11 cellular contexts compared by ENCODE assay signal in genomic region chr12:104486943-104487819, GRCh38. TPM values are rescaled to one million over a fixed set of nuclear protein-coding genes. Genes with fewer than 3 reads are reported as not detected.
DNase-seq lines count a peak whose midpoint lies in the region; ATAC-seq and TF ChIP-seq lines count a peak whose summit lies in the region.
"Had no signal": no experiment of that assay in that cellular context is flagged by ENCODE, and none has a peak within 500 bp of the region (broad histone marks: within the 10 kb centered on the region; RNA-seq: fewer than 3 reads in every experiment).

No MANE protein-coding gene starts in this region.

- no peak for TF ChIP-seq CTCF in thyroid gland (IDR thresholded peaks at IDR 0.05)

- H3K4me1 ChIP-seq in thyroid gland = peaks cover 0 to 11% of the 10 kb centered on the region in 2 donors

- peak; percentile 45 for ATAC-seq in HG02759 (IDR thresholded peaks at IDR 0.05; ENCODE audit: unreplicated experiment)
- no peak for ATAC-seq in activated CD8-positive, alpha-beta T cell treated with anti-CD3 and anti-CD28 coated beads, Interleukin-2, amount 10 ng/mL, durations not matched to agents 7 days and 5 days
- no peak for ATAC-seq in naive thymus-derived CD8-positive, alpha-beta T cell

- POLR2A ChIA-PET in activated CD8-positive, alpha-beta T cell treated with anti-CD3 and anti-CD28 coated beads, Interleukin-2, amount 10 ng/mL, durations not matched to agents 7 days and 5 days (lab: Charles Lee) = interaction anchor here (0.6 to 1.8 kb wide), 3 partner anchors 9 to 19 kb away, joined by 3 to 5 read pairs (median 4); no protein-coding TSS in a partner anchor
- POLR2A ChIA-PET in naive thymus-derived CD8-positive, alpha-beta T cell (lab: Charles Lee) = interaction anchor here (0.6 to 4.9 kb wide), 4 partner anchors 9 to 129 kb away, joined by 3 to 25 read pairs (median 4); partner anchors contain the start of gene CHST11
- POLR2A ChIA-PET in HEK293T (lab: Yijun Ruan, JAX) = no interaction called here

- H3K27me3 Mint-ChIP-seq in activated CD8-positive, alpha-beta T cell treated with anti-CD3 and anti-CD28 coated beads, Interleukin-2, amount 10 ng/mL, durations not matched to agents 7 days and 5 days (ENCODE audit: low read depth) = no peaks in the 10 kb centered on the region
- H3K27me3 Mint-ChIP-seq in naive thymus-derived CD8-positive, alpha-beta T cell = no peaks in the 10 kb centered on the region

- no peak overlapping the region for H3K4me3 ChIP-seq in thyroid gland (replicated peaks in 1 of 3)

- H3K36me3 ChIP-seq in thyroid gland = no peaks in the 10 kb centered on the region

- DNase-seq in Caki2 (ENCODE audit: low read depth) (peak; percentile 21), thyroid gland (no peak), NCI-H2107 treated with DMSO at 0.1 percent for 48 hours (lab: John Stamatoyannopoulos, UW; ENCODE audit: unreplicated experiment) (no peak), NCI-H146 treated with DMSO at 0.1 percent for 48 hours (lab: John Stamatoyannopoulos, UW; ENCODE audit: unreplicated experiment) (no peak), HEK293T (ENCODE audit: extremely low spot score) (no peak)
- DNase-seq in activated CD8-positive, alpha-beta T cell treated with anti-CD3 and anti-CD28 coated beads, Interleukin-2, amount 10 ng/mL, durations not matched to agents 7 days and 5 days = no peak
- DNase-seq in naive thymus-derived CD8-positive, alpha-beta T cell = no peak
- DNase-seq: Calu3; SHP77; stimulated activated CD4-positive, alpha-beta T cell treated with anti-CD3 and anti-CD28 coated beads, Interleukin-2, amount 100 ng/mL, for 24 hours had no signal

- peaks cover 91% of the 10 kb centered on the region for H3K4me1 Mint-ChIP-seq in activated CD8-positive, alpha-beta T cell treated with anti-CD3 and anti-CD28 coated beads, Interleukin-2, amount 10 ng/mL, durations not matched to agents 7 days and 5 days (ENCODE audit: low read depth)
- H3K4me1 Mint-ChIP-seq in naive thymus-derived CD8-positive, alpha-beta T cell = peaks cover 60 to 95% (median 88%) of the 10 kb centered on the region in 4 donors

- in situ Hi-C loops in Caki2 (cut with HindIII; ENCODE audit: low pct_unique_long_range_greater_than_20kb, low sequenced_read_pairs) = no loop called here

- H3K4me3 Mint-ChIP-seq in activated CD8-positive, alpha-beta T cell treated with anti-CD3 and anti-CD28 coated beads, Interleukin-2, amount 10 ng/mL, durations not matched to agents 7 days and 5 days = no peak overlapping the region
- H3K4me3 Mint-ChIP-seq in naive thymus-derived CD8-positive, alpha-beta T cell = peak overlapping the region in 4 of 10 donors; percentile 3 to 41 (median 13)

- H3K9me3 Mint-ChIP-seq in activated CD8-positive, alpha-beta T cell treated with anti-CD3 and anti-CD28 coated beads, Interleukin-2, amount 10 ng/mL, durations not matched to agents 7 days and 5 days (ENCODE audit: insufficient read depth) = no peaks in the 10 kb centered on the region
- no peaks in the 10 kb centered on the region for H3K9me3 Mint-ChIP-seq in naive thymus-derived CD8-positive, alpha-beta T cell

- H3K27ac ChIP-seq in thyroid gland = no peak overlapping the region

- intact Hi-C loops in thyroid gland (cut with DNase I) = no loop called here

- CTCF ChIA-PET in activated CD8-positive, alpha-beta T cell treated with anti-CD3 and anti-CD28 coated beads, Interleukin-2, amount 10 ng/mL, durations not matched to agents 7 days and 5 days (lab: Charles Lee) = interaction anchor here (1.0 to 3.2 kb wide), 4 partner anchors 14 to 105 kb away, joined by 3 to 16 read pairs (median 5); partner anchors contain the start of gene CHST11
- CTCF ChIA-PET in HEK293T (lab: Yijun Ruan, JAX) = interaction anchor here (0.6 kb wide), 1 partner anchor 74 kb away, joined by 3 read pairs; no protein-coding TSS in a partner anchor

- H3K9me3 ChIP-seq in thyroid gland = no peaks in the 10 kb centered on the region

- H3K27ac Mint-ChIP-seq in activated CD8-positive, alpha-beta T cell treated with anti-CD3 and anti-CD28 coated beads, Interleukin-2, amount 10 ng/mL, durations not matched to agents 7 days and 5 days = peak overlapping the region; percentile 54
- H3K27ac Mint-ChIP-seq in naive thymus-derived CD8-positive, alpha-beta T cell = peak overlapping the region in 9 of 10 donors; percentile 4 to 88 (median 51)

- peaks cover 73% of the 10 kb centered on the region for H3K36me3 Mint-ChIP-seq in activated CD8-positive, alpha-beta T cell treated with anti-CD3 and anti-CD28 coated beads, Interleukin-2, amount 10 ng/mL, durations not matched to agents 7 days and 5 days (ENCODE audit: low read depth)
- H3K36me3 Mint-ChIP-seq in naive thymus-derived CD8-positive, alpha-beta T cell = no peaks in the 10 kb centered on the region

- TF ChIP-seq POLR2A in thyroid gland (IDR thresholded peaks at IDR 0.05) = no peak

- no peaks in the 10 kb centered on the region for H3K27me3 ChIP-seq in thyroid gland

- WGBS in thyroid gland, 2 donors = 86 to 91% methylated on average over 9 of the region's 9 CpGs

TF ChIP-seq in HEK293T, 16 proteins besides CTCF, POLR2A, EP300 and RAD21:
- no peak for TF ChIP-seq SUZ12 (IDR thresholded peaks at IDR 0.05)
- TF ChIP-seq SP1 (IDR thresholded peaks at IDR 0.05) = no peak
- no peak for TF ChIP-seq ARNT (IDR thresholded peaks at IDR 0.05)
- TF ChIP-seq BHLHE40 (IDR thresholded peaks at IDR 0.05; ENCODE audit: borderline replicate concordance) = no peak
- no peak for TF ChIP-seq LEF1 (IDR thresholded peaks at IDR 0.05; ENCODE audit: borderline replicate concordance)
- no peak for TF ChIP-seq ELF4 (IDR thresholded peaks at IDR 0.05)
- TF ChIP-seq TARDBP (IDR thresholded peaks at IDR 0.05) = no peak
- no peak for TF ChIP-seq CTBP1 (IDR thresholded peaks at IDR 0.05; ENCODE audit: borderline replicate concordance)
- no peak for TF ChIP-seq FOXA1 (IDR thresholded peaks at IDR 0.05)
- no peak for TF ChIP-seq NFRKB (IDR thresholded peaks at IDR 0.05)
- no peak for TF ChIP-seq L3MBTL2 (conservative IDR thresholded peaks at IDR 0.05)
- no peak for TF ChIP-seq ZNF384 (IDR thresholded peaks at IDR 0.05)
- no peak for TF ChIP-seq FOXM1 (IDR thresholded peaks at IDR 0.05; ENCODE audit: borderline replicate concordance)
- TF ChIP-seq PKNOX1 (IDR thresholded peaks at IDR 0.05) = no peak
- TF ChIP-seq FOXK2 (IDR thresholded peaks at IDR 0.05) = no peak
- no peak for TF ChIP-seq HDGF (IDR thresholded peaks at IDR 0.05; ENCODE audit: borderline replicate concordance)
TF ChIP-seq in HEK293T: peak in this region for 0.

RNA-seq across cellular contexts. Expression of gene CHST11, which starts 30.4 kb away (rescaled TPM):
- total RNA-seq in Caki2 (2014; rRNA removed; shearing (Covaris generic); ENCODE audit: low replicate concordance) = 22.7 and 51.3 TPM in 2 replicates
- 10 to 100 TPM; 82.1 to 85.2 TPM for total RNA-seq in activated CD8-positive, alpha-beta T cell treated with anti-CD3 and anti-CD28 coated beads, Interleukin-2, amount 10 ng/mL, durations not matched to agents 7 days and 5 days
- 10 to 100 TPM; 26.8 to 28.4 TPM for total RNA-seq in naive thymus-derived CD8-positive, alpha-beta T cell
- polyA plus RNA-seq in naive thymus-derived CD8-positive, alpha-beta T cell = 10 to 100 TPM; 23.1 to 35.6 (median 26.1) TPM
- 10 to 100 TPM in 1 of 4 donors, 1 to 10 TPM in 3; 6.9 to 11.6 (median 8.0) TPM for total RNA-seq in thyroid gland
